1 cellular context compared by ENCODE assay signal in genomic region chr5:163497315-163497714, GRCh38.
TF ChIP-seq lines count a peak whose summit lies in the region.

No MANE protein-coding gene starts in this region.

TF ChIP-seq in K562, 482 proteins besides CTCF, POLR2A, EP300 and RAD21:
- TF ChIP-seq LARP7 (IDR thresholded peaks at IDR 0.05) (no peak), GATA2 (CRISPR knock-in tag; IDR thresholded peaks at IDR 0.05) (no peak), GABPB2 (CRISPR knock-in tag; conservative IDR thresholded peaks at IDR 0.05) (no peak), HMGN3 (IDR thresholded peaks at IDR 0.05; ENCODE audit: borderline replicate concordance, extremely low read depth, insufficient read length, low read depth, low read length) (no peak)
TF ChIP-seq in K562: peak in this region for 0.
